8 cellular contexts compared by ENCODE assay signal in the genomic region with DNA sequence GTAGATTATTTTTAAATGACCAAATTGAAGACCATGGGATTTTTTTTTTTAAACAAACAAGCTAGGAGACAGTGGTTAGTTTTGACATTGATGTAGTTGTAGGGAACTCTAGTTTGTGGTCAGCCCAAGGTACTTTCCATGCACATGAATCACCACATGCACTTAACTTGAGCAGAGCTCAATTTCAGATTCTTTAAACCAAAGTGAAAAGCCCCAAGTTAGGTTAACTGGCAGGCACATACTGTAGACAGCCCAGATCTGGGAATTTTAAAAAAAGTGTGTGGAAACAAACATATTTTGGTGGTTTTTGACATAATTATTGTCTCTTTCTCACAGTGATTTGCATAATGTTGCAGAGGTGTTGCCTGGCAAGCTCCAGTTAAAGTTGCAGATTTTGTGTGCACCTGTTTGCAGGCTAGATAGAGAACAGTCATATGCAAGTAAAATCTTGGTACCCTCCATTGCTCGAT.
DNase-seq lines count a peak whose midpoint lies in the region; ATAC-seq and TF ChIP-seq lines count a peak whose summit lies in the region.

No MANE protein-coding gene starts in this region.

- H3K27me3 ChIP-seq in tibial nerve: no peaks in the 10 kb centered on the region

- TF ChIP-seq POLR2A in tibial nerve (IDR thresholded peaks at IDR 0.05): no peak

- no peak overlapping the region for H3K27ac ChIP-seq in tibial nerve

- H3K4me3 ChIP-seq in mucosa of descending colon: no peak overlapping the region
- H3K4me3 ChIP-seq in tibial nerve: no peak overlapping the region

- peak; percentile 31 for DNase-seq in activated CD4-positive, alpha-beta T cell treated with anti-CD3 and anti-CD28 coated beads for 48 hours
- no peak for DNase-seq in activated CD4-positive, alpha-beta T cell treated with anti-CD3 and anti-CD28 coated beads, Interleukin-2, amount 50 U/mL, for 4 hours
- DNase-seq in mucosa of descending colon (no peak), HPDE6-E6E7 (ENCODE audit: extremely low spot score) (no peak), tibial nerve (ENCODE audit: low spot score in 2 of 2) (no peak), SIG-M5 (lab: John Stamatoyannopoulos, UW) (no peak)

- H3K36me3 ChIP-seq in mucosa of descending colon (ENCODE audit: low read depth): no peaks in the 10 kb centered on the region
- no peaks in the 10 kb centered on the region for H3K36me3 ChIP-seq in tibial nerve

- H3K4me1 ChIP-seq in mucosa of descending colon (ENCODE audit: low read depth): no peaks in the 10 kb centered on the region
- no peaks in the 10 kb centered on the region for H3K4me1 ChIP-seq in tibial nerve

- intact Hi-C loops in mucosa of descending colon (cut with DNase I, micrococcal nuclease): no loop called here

- peak; percentile 91 for ATAC-seq in HG02943 (IDR thresholded peaks at IDR 0.05; ENCODE audit: low read depth, unreplicated experiment)
- peak; percentile 65 for ATAC-seq in SK-N-SH treated with all-trans-retinoic acid at 6 μM for 48 hours
- peak; percentile 38 for ATAC-seq in mucosa of descending colon

- H3K9me3 ChIP-seq in mucosa of descending colon: peaks cover 4% of the 10 kb centered on the region
- peaks cover 0 to 11% (median 5%) of the 10 kb centered on the region in 4 donors for H3K9me3 ChIP-seq in tibial nerve

- WGBS in tibial nerve, 2 donors: 97 to 100% methylated on average over 1 of the region's 1 CpG

- TF ChIP-seq EP300 in tibial nerve (IDR thresholded peaks at IDR 0.05): no peak

- no peak for TF ChIP-seq CTCF in mucosa of descending colon (IDR thresholded peaks at IDR 0.05)
- no peak for TF ChIP-seq CTCF in tibial nerve (IDR thresholded peaks at IDR 0.05)

TF ChIP-seq in SK-N-SH treated with all-trans-retinoic acid at 6 μM for 48 hours, 23 proteins besides CTCF, POLR2A, EP300 and RAD21:
- TF ChIP-seq, protein P1, sequence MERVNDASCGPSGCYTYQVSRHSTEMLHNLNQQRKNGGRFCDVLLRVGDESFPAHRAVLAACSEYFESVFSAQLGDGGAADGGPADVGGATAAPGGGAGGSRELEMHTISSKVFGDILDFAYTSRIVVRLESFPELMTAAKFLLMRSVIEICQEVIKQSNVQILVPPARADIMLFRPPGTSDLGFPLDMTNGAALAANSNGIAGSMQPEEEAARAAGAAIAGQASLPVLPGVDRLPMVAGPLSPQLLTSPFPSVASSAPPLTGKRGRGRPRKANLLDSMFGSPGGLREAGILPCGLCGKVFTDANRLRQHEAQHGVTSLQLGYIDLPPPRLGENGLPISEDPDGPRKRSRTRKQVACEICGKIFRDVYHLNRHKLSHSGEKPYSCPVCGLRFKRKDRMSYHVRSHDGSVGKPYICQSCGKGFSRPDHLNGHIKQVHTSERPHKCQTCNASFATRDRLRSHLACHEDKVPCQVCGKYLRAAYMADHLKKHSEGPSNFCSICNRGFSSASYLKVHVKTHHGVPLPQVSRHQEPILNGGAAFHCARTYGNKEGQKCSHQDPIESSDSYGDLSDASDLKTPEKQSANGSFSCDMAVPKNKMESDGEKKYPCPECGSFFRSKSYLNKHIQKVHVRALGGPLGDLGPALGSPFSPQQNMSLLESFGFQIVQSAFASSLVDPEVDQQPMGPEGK (CRISPR knock-in tag; IDR thresholded peaks at IDR 0.05; ENCODE audit: borderline replicate concordance): no peak
- TF ChIP-seq ARNTL (CRISPR knock-in tag; IDR thresholded peaks at IDR 0.05; ENCODE audit: borderline replicate concordance, low read depth) (no peak), ZNF70 (CRISPR knock-in tag; IDR thresholded peaks at IDR 0.05) (no peak), ZNF8 (CRISPR knock-in tag; IDR thresholded peaks at IDR 0.05) (no peak), GLIS3 (CRISPR knock-in tag; IDR thresholded peaks at IDR 0.05) (no peak), TCF4 (CRISPR knock-in tag; IDR thresholded peaks at IDR 0.05; ENCODE audit: borderline replicate concordance) (no peak), RARB (CRISPR knock-in tag; IDR thresholded peaks at IDR 0.05) (no peak), ESRRG (CRISPR knock-in tag; IDR thresholded peaks at IDR 0.05) (no peak), ZFP3 (CRISPR knock-in tag; IDR thresholded peaks at IDR 0.05) (no peak), ISL1 (CRISPR knock-in tag; IDR thresholded peaks at IDR 0.05) (no peak), TOX (CRISPR knock-in tag; IDR thresholded peaks at IDR 0.05; ENCODE audit: borderline replicate concordance) (no peak), BACH2 (CRISPR knock-in tag; IDR thresholded peaks at IDR 0.05; ENCODE audit: borderline replicate concordance) (no peak), CSDC2 (CRISPR knock-in tag; IDR thresholded peaks at IDR 0.05) (no peak)
- TF ChIP-seq, protein P2, sequence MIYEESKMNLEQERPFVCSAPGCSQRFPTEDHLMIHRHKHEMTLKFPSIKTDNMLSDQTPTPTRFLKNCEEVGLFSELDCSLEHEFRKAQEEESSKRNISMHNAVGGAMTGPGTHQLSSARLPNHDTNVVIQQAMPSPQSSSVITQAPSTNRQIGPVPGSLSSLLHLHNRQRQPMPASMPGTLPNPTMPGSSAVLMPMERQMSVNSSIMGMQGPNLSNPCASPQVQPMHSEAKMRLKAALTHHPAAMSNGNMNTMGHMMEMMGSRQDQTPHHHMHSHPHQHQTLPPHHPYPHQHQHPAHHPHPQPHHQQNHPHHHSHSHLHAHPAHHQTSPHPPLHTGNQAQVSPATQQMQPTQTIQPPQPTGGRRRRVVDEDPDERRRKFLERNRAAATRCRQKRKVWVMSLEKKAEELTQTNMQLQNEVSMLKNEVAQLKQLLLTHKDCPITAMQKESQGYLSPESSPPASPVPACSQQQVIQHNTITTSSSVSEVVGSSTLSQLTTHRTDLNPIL (CRISPR knock-in tag; IDR thresholded peaks at IDR 0.05; ENCODE audit: low read depth): no peak
- TF ChIP-seq, protein P3, sequence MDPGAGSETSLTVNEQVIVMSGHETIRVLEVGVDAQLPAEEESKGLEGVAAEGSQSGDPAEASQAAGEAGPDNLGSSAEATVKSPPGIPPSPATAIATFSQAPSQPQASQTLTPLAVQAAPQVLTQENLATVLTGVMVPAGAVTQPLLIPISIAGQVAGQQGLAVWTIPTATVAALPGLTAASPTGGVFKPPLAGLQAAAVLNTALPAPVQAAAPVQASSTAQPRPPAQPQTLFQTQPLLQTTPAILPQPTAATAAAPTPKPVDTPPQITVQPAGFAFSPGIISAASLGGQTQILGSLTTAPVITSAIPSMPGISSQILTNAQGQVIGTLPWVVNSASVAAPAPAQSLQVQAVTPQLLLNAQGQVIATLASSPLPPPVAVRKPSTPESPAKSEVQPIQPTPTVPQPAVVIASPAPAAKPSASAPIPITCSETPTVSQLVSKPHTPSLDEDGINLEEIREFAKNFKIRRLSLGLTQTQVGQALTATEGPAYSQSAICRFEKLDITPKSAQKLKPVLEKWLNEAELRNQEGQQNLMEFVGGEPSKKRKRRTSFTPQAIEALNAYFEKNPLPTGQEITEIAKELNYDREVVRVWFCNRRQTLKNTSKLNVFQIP (CRISPR knock-in tag; IDR thresholded peaks at IDR 0.05; ENCODE audit: borderline replicate concordance, low read depth): no peak
- TF ChIP-seq, protein P4, sequence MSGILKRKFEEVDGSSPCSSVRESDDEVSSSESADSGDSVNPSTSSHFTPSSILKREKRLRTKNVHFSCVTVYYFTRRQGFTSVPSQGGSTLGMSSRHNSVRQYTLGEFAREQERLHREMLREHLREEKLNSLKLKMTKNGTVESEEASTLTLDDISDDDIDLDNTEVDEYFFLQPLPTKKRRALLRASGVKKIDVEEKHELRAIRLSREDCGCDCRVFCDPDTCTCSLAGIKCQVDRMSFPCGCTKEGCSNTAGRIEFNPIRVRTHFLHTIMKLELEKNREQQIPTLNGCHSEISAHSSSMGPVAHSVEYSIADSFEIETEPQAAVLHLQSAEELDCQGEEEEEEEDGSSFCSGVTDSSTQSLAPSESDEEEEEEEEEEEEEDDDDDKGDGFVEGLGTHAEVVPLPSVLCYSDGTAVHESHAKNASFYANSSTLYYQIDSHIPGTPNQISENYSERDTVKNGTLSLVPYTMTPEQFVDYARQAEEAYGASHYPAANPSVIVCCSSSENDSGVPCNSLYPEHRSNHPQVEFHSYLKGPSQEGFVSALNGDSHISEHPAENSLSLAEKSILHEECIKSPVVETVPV (CRISPR knock-in tag; IDR thresholded peaks at IDR 0.05): no peak
- TF ChIP-seq, protein P5, sequence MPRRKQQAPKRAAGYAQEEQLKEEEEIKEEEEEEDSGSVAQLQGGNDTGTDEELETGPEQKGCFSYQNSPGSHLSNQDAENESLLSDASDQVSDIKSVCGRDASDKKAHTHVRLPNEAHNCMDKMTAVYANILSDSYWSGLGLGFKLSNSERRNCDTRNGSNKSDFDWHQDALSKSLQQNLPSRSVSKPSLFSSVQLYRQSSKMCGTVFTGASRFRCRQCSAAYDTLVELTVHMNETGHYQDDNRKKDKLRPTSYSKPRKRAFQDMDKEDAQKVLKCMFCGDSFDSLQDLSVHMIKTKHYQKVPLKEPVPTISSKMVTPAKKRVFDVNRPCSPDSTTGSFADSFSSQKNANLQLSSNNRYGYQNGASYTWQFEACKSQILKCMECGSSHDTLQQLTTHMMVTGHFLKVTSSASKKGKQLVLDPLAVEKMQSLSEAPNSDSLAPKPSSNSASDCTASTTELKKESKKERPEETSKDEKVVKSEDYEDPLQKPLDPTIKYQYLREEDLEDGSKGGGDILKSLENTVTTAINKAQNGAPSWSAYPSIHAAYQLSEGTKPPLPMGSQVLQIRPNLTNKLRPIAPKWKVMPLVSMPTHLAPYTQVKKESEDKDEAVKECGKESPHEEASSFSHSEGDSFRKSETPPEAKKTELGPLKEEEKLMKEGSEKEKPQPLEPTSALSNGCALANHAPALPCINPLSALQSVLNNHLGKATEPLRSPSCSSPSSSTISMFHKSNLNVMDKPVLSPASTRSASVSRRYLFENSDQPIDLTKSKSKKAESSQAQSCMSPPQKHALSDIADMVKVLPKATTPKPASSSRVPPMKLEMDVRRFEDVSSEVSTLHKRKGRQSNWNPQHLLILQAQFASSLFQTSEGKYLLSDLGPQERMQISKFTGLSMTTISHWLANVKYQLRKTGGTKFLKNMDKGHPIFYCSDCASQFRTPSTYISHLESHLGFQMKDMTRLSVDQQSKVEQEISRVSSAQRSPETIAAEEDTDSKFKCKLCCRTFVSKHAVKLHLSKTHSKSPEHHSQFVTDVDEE (CRISPR knock-in tag; IDR thresholded peaks at IDR 0.05): no peak

Comparison
In these comparisons a context has a peak if more than half of its experiments do, and no peak if none do; other contexts are left out.
1. ATAC-seq: peak in every context shown above with its lines; median percentile 91 in HG02943; 65 in SK-N-SH treated with all-trans-retinoic acid at 6 μM for 48 hours; 38 in mucosa of descending colon.